Comparison of ENCODE assay signal across 8 cellular contexts in genomic region chr9:131733601-131734061, GRCh38. TPM values are rescaled to one million over a fixed set of nuclear protein-coding genes. Genes with fewer than 3 reads are reported as not detected.
DNase-seq lines count a peak whose midpoint lies in the region; ATAC-seq, FAIRE-seq and TF ChIP-seq lines count a peak whose summit lies in the region.

No MANE protein-coding gene starts in this region.

- no peaks in the 10 kb centered on the region for H3K9me3 Mint-ChIP-seq in CD4-positive, alpha-beta T cell

- H3K36me3 Mint-ChIP-seq in CD4-positive, alpha-beta T cell (ENCODE audit: low read depth) = peaks cover 11% of the 10 kb centered on the region

- peak overlapping the region; percentile 83 for H3K4me3 Mint-ChIP-seq in CD4-positive, alpha-beta T cell

- peaks cover 85% of the 10 kb centered on the region for H3K4me1 Mint-ChIP-seq in CD4-positive, alpha-beta T cell (ENCODE audit: low read depth)

- no peak for TF ChIP-seq CTCF in CD4-positive, alpha-beta T cell (IDR thresholded peaks at IDR 0.05)
- no peak for TF ChIP-seq CTCF in mucosa of descending colon (IDR thresholded peaks at IDR 0.05)

- ATAC-seq in CD4-positive, alpha-beta T cell (ENCODE audit: poor library complexity) = peak; percentile 10
- peak; percentile 36 for ATAC-seq in mucosa of descending colon
- no peak for ATAC-seq in GM21515 (IDR thresholded peaks at IDR 0.05; ENCODE audit: unreplicated experiment)
- no peak for ATAC-seq in HG03097 (IDR thresholded peaks at IDR 0.05; ENCODE audit: low FRiP score, unreplicated experiment)

- peak overlapping the region; percentile 86 for H3K27ac Mint-ChIP-seq in CD4-positive, alpha-beta T cell

- H3K27me3 Mint-ChIP-seq in CD4-positive, alpha-beta T cell = no peaks in the 10 kb centered on the region

- no peaks in the 10 kb centered on the region for H3K27me3 ChIP-seq in CD4-positive, alpha-beta T cell (ENCODE audit: control insufficient read depth, insufficient read depth, low read length)

- no peaks in the 10 kb centered on the region for H3K9me3 ChIP-seq in CD4-positive, alpha-beta T cell (ENCODE audit: control insufficient read depth, low read length)
- H3K9me3 ChIP-seq in mucosa of descending colon = no peaks in the 10 kb centered on the region

- peak overlapping the region; percentile 72 for H3K27ac ChIP-seq in CD4-positive, alpha-beta T cell (ENCODE audit: low read depth, low read length)

- POLR2A ChIA-PET in CD4-positive, alpha-beta T cell (lab: Charles Lee) = interaction anchor here (0.8 to 2.9 kb wide), 16 partner anchors 9 to 336 kb away, joined by 3 to 32 read pairs (median 5); no protein-coding TSS in a partner anchor

- CTCF ChIA-PET in CD4-positive, alpha-beta T cell (lab: Charles Lee) = interaction anchor here (0.7 to 2.9 kb wide), 8 partner anchors 11 to 142 kb away, joined by 3 to 12 read pairs (median 3); no protein-coding TSS in a partner anchor

- intact Hi-C loops in CD4-positive, alpha-beta T cell (cut with DNase I, micrococcal nuclease) = loop anchor here in 1 of 2 experiments (2.0 kb wide), 2 partner anchors 65 to 77 kb away; no protein-coding TSS in a partner anchor
- intact Hi-C loops in mucosa of descending colon (cut with DNase I, micrococcal nuclease) = loop anchor here in 1 of 2 donors (10.0 kb wide), 1 partner anchor 59 kb away; no protein-coding TSS in a partner anchor

- peaks cover 78% of the 10 kb centered on the region for H3K4me1 ChIP-seq in mucosa of descending colon (ENCODE audit: low read depth)

- FAIRE-seq in HTR-8/SVneo (lab: Jason Lieb, UNC) = no peak

- H3K36me3 ChIP-seq in mucosa of descending colon (ENCODE audit: low read depth) = no peaks in the 10 kb centered on the region

- peak in 3 of 10 experiments; percentile 31 to 40 (median 39) for DNase-seq in CD4-positive, alpha-beta T cell
- DNase-seq in HTR-8/SVneo (ENCODE audit: insufficient read length, low spot score) = peak; percentile 86
- DNase-seq in T1000 (lab: John Stamatoyannopoulos, UW) = peak; percentile 74
- DNase-seq in dedifferentiated amniotic fluid mesenchymal stem cell (ENCODE audit: extremely low spot score) = peak; percentile 94
- DNase-seq in mucosa of descending colon = peak; percentile 38 to 79 (median 69)
- DNase-seq in central memory CD4-positive, alpha-beta T cell = no peak

- no peak overlapping the region for H3K4me3 ChIP-seq in mucosa of descending colon

RNA-seq across cellular contexts. Expression of gene RAPGEF1, which starts 6.2 kb away (rescaled TPM):
- 100 to 1,000 TPM; 130 to 134 TPM for total RNA-seq in CD4-positive, alpha-beta T cell
- 100 to 1,000 TPM in 1 of 3 donors, 10 to 100 TPM in 2; 67.1 to 103 (median 84.2) TPM for total RNA-seq in mucosa of descending colon

Comparison
In these comparisons a context has a peak if more than half of its experiments do, and no peak if none do; other contexts are left out.
1. ATAC-seq: peak in CD4-positive, alpha-beta T cell (single experiment) and mucosa of descending colon (single experiment); none in GM21515 (single experiment) and HG03097 (single experiment).